ENCODE assay signal across 13 cellular contexts in the genomic region with DNA sequence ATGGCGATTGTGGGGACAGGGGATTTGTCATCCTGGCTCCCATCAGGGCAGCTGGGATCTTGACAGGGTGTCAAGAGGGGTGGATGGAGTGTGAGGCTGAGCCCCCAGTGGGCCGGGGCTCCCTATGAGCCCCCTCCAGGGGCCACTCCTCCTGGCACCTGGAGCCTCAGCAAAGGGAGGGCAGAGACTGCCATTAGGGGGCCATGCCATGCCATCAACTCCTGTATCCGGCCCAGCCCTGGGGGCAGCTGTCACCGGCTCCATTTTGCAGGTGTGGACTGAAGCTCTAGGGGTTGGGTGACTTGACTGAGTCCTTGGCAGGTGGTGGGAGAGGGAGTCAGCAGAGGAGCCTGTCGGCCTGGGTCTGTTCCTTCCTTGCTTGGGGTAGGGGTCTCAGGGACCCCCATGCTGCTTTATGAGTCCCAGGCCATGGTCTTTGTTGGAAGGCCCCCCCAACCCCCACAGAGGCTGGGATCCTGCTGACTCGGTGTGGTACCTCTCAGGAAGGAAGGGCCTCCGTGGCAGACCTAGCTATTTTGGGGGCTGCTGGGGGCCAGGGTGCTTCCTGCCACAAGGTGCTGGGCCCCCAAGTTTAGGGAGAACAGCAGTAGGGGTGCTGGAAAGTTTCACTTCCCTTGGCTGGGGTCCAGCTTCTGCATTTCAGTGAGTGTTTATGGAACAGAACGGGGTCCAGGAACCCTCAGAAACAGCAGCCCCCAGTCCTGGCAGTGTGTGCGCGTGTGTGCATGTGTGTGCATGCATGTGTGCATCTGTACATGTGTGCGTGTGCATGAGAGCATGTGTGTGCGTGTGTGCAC. TPM values are rescaled to one million over a fixed set of nuclear protein-coding genes. Genes with fewer than 3 reads are reported as not detected.
DNase-seq lines count a peak whose midpoint lies in the region; FAIRE-seq and TF ChIP-seq lines count a peak whose summit lies in the region.
"Had no signal": no experiment of that assay in that cellular context is flagged by ENCODE, and none has a peak within 500 bp of the region (broad histone marks: within the 10 kb centered on the region; RNA-seq: fewer than 3 reads in every experiment).

No MANE protein-coding gene starts in this region.

- no peak for FAIRE-seq in kidney (lab: Jason Lieb, UNC)

- intact Hi-C loops in kidney (cut with DNase I): no loop called here

- H3K9ac ChIP-seq in BLaER1 treated with 17β-estradiol and CSF1 and Interleukin-3, amounts not matched to agents 10 nM and 100 nM: peak overlapping the region in 6 of 11 experiments; percentile 1 to 48 (median 14); a peak in 8 of 22 replicates
- H3K9ac ChIP-seq in OCI-LY3 (ENCODE audit: low read length) (no peak overlapping the region), kidney (ENCODE audit: low read length in 2 of 2) (no peak overlapping the region)
- H3K9ac ChIP-seq: SK-N-SH had no signal

- peaks cover 0 to 31% (median 3%) of the 10 kb centered on the region in 11 experiments; a peak in 5 of 22 replicates for H4K20me1 ChIP-seq in BLaER1 treated with 17β-estradiol and CSF1 and Interleukin-3, amounts not matched to agents 10 nM and 100 nM
- no peaks in the 10 kb centered on the region for H4K20me1 ChIP-seq in OCI-LY3 (ENCODE audit: insufficient read depth, low read length)

- no peaks in the 10 kb centered on the region for H3K79me2 ChIP-seq in OCI-LY3 (ENCODE audit: low read length)

- peaks cover 5 to 13% (median 9%) of the 10 kb centered on the region in 11 experiments; a peak in 19 of 22 replicates for H3K9me3 ChIP-seq in BLaER1 treated with 17β-estradiol and CSF1 and Interleukin-3, amounts not matched to agents 10 nM and 100 nM (replicated peaks in 1 of 11)
- no peaks in the 10 kb centered on the region for H3K9me3 ChIP-seq in OCI-LY3 (ENCODE audit: insufficient read depth, low read length)
- no peaks in the 10 kb centered on the region for H3K9me3 ChIP-seq in kidney (ENCODE audit: control insufficient read depth in 1 of 2, low read length in 2 of 2)
- H3K9me3 ChIP-seq: SK-N-SH had no signal

- H3K36me3 ChIP-seq in BLaER1 treated with 17β-estradiol and CSF1 and Interleukin-3, amounts not matched to agents 10 nM and 100 nM: no peaks in the 10 kb centered on the region
- H3K36me3 ChIP-seq in H7 (replicated peaks; ENCODE audit: control insufficient read depth, insufficient read depth, low read length) (no peaks in the 10 kb centered on the region), OCI-LY3 (replicated peaks; ENCODE audit: low read depth, low read length) (no peaks in the 10 kb centered on the region), kidney (ENCODE audit: control insufficient read depth in 1 of 2, insufficient read depth in 2 of 2, low read length in 2 of 2) (no peaks in the 10 kb centered on the region)

- H3K4me2 ChIP-seq in BLaER1 treated with 17β-estradiol and CSF1 and Interleukin-3, amounts not matched to agents 10 nM and 100 nM: peak overlapping the region; percentile 81 to 97 (median 93)
- H3K4me2 ChIP-seq in OCI-LY3 (ENCODE audit: low read length): peak overlapping the region; percentile 78
- H3K4me2 ChIP-seq: SK-N-SH had no signal

- TF ChIP-seq CTCF in OCI-LY3 (IDR thresholded peaks at IDR 0.05; ENCODE audit: low read depth, low read length): no peak
- no peak for TF ChIP-seq CTCF in kidney (IDR thresholded peaks at IDR 0.05; ENCODE audit: borderline replicate concordance, extremely low read depth, insufficient read depth)

- H3K27ac ChIP-seq in BLaER1 treated with 17β-estradiol and CSF1 and Interleukin-3, amounts not matched to agents 10 nM and 100 nM: peak overlapping the region in 9 of 11 experiments; percentile 3 to 58 (median 37); a peak in 14 of 22 replicates
- H3K27ac ChIP-seq in OCI-LY3 (ENCODE audit: low read length) (peak overlapping the region; percentile 31), kidney (ENCODE audit: low read depth in 2 of 2, low read length in 2 of 2) (no peak overlapping the region)
- H3K27ac ChIP-seq: foreskin keratinocyte had no signal

- peak overlapping the region in 3 of 10 experiments; percentile 10 to 42 (median 22); a peak in 6 of 20 replicates for H3K4me3 ChIP-seq in BLaER1 treated with 17β-estradiol and CSF1 and Interleukin-3, amounts not matched to agents 10 nM and 100 nM
- no peak overlapping the region for H3K4me3 ChIP-seq in H7 (ENCODE audit: insufficient read depth, low read depth, low read length)
- H3K4me3 ChIP-seq in OCI-LY3 (ENCODE audit: low read length): no peak overlapping the region; the same call in 1 of the 2 replicates
- H3K4me3 ChIP-seq in kidney (ENCODE audit: low read length in 2 of 2): peak overlapping the region in 1 of 2 donors; percentile 26

- H2AFZ ChIP-seq in OCI-LY3 (ENCODE audit: low read depth, low read length): peak overlapping the region; percentile 10; the same call in 1 of the 2 replicates

- peaks cover 38 to 79% (median 72%) of the 10 kb centered on the region in 10 experiments for H3K4me1 ChIP-seq in BLaER1 treated with 17β-estradiol and CSF1 and Interleukin-3, amounts not matched to agents 10 nM and 100 nM
- H3K4me1 ChIP-seq in OCI-LY3 (ENCODE audit: low read length) (peaks cover 49% of the 10 kb centered on the region), kidney (ENCODE audit: control insufficient read depth in 1 of 2, insufficient read depth in 1 of 2, low read depth in 1 of 2, low read length in 2 of 2) (peaks cover 6 to 22% of the 10 kb centered on the region in 2 donors)

- DNase-seq in H7 (peak; percentile 43), iPS-NIHi7 (ENCODE audit: extremely low spot score) (peak; percentile 5), NCI-H146 (lab: John Stamatoyannopoulos, UW) (no peak), NK-92 (lab: John Stamatoyannopoulos, UW; ENCODE audit: unreplicated experiment) (no peak), NCI-H748 (lab: John Stamatoyannopoulos, UW; ENCODE audit: unreplicated experiment) (no peak), kidney (no peak)
- DNase-seq: foreskin keratinocyte, SK-N-SH had no signal

- H3K27me3 ChIP-seq in BLaER1 treated with 17β-estradiol and CSF1 and Interleukin-3, amounts not matched to agents 10 nM and 100 nM: peaks cover 0 to 35% (median 0%) of the 10 kb centered on the region in 11 experiments; a peak in 7 of 22 replicates
- H3K27me3 ChIP-seq in H7 (ENCODE audit: control insufficient read depth, insufficient read depth, low read length) (no peaks in the 10 kb centered on the region), OCI-LY3 (ENCODE audit: low read depth, low read length) (peaks cover 16% of the 10 kb centered on the region)
- H3K27me3 ChIP-seq: foreskin keratinocyte had no signal

RNA-seq across cellular contexts. Expression of gene ACY3, which starts 1.5 kb away (rescaled TPM):
- not detected in 2 replicates for total RNA-seq in H7 (2014; rRNA removed; shearing (Covaris generic))
- total RNA-seq in kidney: 7.7 TPM
- polyA plus RNA-seq in kidney (ENCODE audit: insufficient read depth, low read depth, low replicate concordance): 111 TPM
- total RNA-seq: dermis blood vessel endothelial cell, foreskin keratinocyte had no signal
- polyA plus RNA-seq: foreskin keratinocyte, SK-N-SH had no signal

RNA-seq across cellular contexts. Expression of gene TBX10, which starts 9.4 kb away (rescaled TPM):
- 0.07 TPM in 1 of 2 replicates, not detected in the other for total RNA-seq in H7 (2014; rRNA removed; shearing (Covaris generic))
- not detected for total RNA-seq in kidney
- polyA plus RNA-seq in kidney (ENCODE audit: insufficient read depth, low read depth, low replicate concordance): not detected
- total RNA-seq: dermis blood vessel endothelial cell, foreskin keratinocyte had no signal
- polyA plus RNA-seq: foreskin keratinocyte, SK-N-SH had no signal

RNA-seq across cellular contexts. Expression of gene NUDT8, which starts 19.3 kb away (rescaled TPM):
- 8.1 and 8.7 TPM in 2 replicates for total RNA-seq in H7 (2014; rRNA removed; shearing (Covaris generic))
- total RNA-seq in kidney: 11.9 TPM
- polyA plus RNA-seq in kidney (ENCODE audit: insufficient read depth, low read depth, low replicate concordance): 57.0 TPM

RNA-seq across cellular contexts. Expression of gene ALDH3B2, which starts 25.4 kb away (rescaled TPM):
- not detected in 2 replicates for total RNA-seq in H7 (2014; rRNA removed; shearing (Covaris generic))
- total RNA-seq in kidney: 1.6 TPM
- 2.1 TPM for polyA plus RNA-seq in kidney (ENCODE audit: insufficient read depth, low read depth, low replicate concordance)
- total RNA-seq: dermis blood vessel endothelial cell, HT-29, left lobe of liver had no signal
- polyA plus RNA-seq: SK-N-SH had no signal

RNA-seq across cellular contexts. Expression of gene NDUFV1, which starts 42.3 kb away (rescaled TPM):
- total RNA-seq in H7 (2014; rRNA removed; shearing (Covaris generic)): 302 and 350 TPM in 2 replicates
- total RNA-seq in kidney: 191 TPM
- polyA plus RNA-seq in kidney (ENCODE audit: insufficient read depth, low read depth, low replicate concordance): 395 TPM

Comparison
In these comparisons a context has a peak if more than half of its experiments do, and no peak if none do; other contexts are left out.
1. H3K27ac ChIP-seq: peak in BLaER1 treated with 17β-estradiol and CSF1 and Interleukin-3, amounts not matched to agents 10 nM and 100 nM (9 of 11) and OCI-LY3 (single experiment); none in kidney (0 of 2).
2. H3K9ac ChIP-seq: peak in BLaER1 treated with 17β-estradiol and CSF1 and Interleukin-3, amounts not matched to agents 10 nM and 100 nM (6 of 11); none in OCI-LY3 (single experiment) and kidney (0 of 2).
3. DNase-seq: peak in H7 (single experiment) and iPS-NIHi7 (single experiment); none in NCI-H146 (single experiment), NK-92 (single experiment), NCI-H748 (single experiment) and kidney (single experiment).